1 cellular context compared by ENCODE assay signal in the genomic region with DNA sequence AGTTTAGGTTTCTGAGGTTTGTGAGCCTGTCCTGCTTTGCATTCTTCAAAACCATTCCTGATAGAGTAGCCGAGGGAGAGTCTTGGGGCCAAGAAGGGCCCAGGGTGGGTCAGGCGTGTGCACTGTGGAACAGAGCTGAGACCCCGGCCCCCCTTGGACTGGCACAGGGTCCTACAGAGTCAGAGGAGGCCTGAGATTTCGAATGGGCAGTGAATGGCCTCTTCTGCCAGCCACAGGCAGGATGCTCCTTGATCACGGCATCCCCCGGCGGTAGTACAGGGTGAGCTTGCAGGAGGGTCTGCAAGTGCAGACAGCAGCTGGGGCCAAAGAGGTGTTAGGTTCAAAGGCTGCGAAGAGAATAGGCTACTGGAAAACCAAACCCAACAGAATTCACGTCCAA.
TF ChIP-seq lines count a peak whose summit lies in the region.

No MANE protein-coding gene starts in this region.

TF ChIP-seq in HepG2, 621 proteins besides CTCF, POLR2A, EP300 and RAD21:
- no peak for TF ChIP-seq ZSCAN25 (CRISPR knock-in tag; IDR thresholded peaks at IDR 0.05)
- no peak for TF ChIP-seq ZMYM3 (CRISPR knock-in tag; IDR thresholded peaks at IDR 0.05)
- no peak for TF ChIP-seq TRIM22 (IDR thresholded peaks at IDR 0.05)
- TF ChIP-seq, protein P1, sequence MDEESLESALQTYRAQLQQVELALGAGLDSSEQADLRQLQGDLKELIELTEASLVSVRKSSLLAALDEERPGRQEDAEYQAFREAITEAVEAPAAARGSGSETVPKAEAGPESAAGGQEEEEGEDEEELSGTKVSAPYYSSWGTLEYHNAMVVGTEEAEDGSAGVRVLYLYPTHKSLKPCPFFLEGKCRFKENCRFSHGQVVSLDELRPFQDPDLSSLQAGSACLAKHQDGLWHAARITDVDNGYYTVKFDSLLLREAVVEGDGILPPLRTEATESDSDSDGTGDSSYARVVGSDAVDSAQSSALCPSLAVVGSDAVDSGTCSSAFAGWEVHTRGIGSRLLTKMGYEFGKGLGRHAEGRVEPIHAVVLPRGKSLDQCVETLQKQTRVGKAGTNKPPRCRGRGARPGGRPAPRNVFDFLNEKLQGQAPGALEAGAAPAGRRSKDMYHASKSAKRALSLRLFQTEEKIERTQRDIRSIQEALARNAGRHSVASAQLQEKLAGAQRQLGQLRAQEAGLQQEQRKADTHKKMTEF (CRISPR knock-in tag; IDR thresholded peaks at IDR 0.05) = no peak
- TF ChIP-seq KLF9 (CRISPR knock-in tag; IDR thresholded peaks at IDR 0.05; ENCODE audit: low read depth) = no peak
- TF ChIP-seq NFIC (IDR thresholded peaks at IDR 0.05; ENCODE audit: low read length) = no peak
- no peak for TF ChIP-seq SNRNP70 (IDR thresholded peaks at IDR 0.05; ENCODE audit: low read depth, low read length)
- TF ChIP-seq SRF (IDR thresholded peaks at IDR 0.05; ENCODE audit: low read depth, low read length) = no peak
- TF ChIP-seq NFYC (CRISPR knock-in tag; IDR thresholded peaks at IDR 0.05) = no peak
- TF ChIP-seq, protein P2, sequence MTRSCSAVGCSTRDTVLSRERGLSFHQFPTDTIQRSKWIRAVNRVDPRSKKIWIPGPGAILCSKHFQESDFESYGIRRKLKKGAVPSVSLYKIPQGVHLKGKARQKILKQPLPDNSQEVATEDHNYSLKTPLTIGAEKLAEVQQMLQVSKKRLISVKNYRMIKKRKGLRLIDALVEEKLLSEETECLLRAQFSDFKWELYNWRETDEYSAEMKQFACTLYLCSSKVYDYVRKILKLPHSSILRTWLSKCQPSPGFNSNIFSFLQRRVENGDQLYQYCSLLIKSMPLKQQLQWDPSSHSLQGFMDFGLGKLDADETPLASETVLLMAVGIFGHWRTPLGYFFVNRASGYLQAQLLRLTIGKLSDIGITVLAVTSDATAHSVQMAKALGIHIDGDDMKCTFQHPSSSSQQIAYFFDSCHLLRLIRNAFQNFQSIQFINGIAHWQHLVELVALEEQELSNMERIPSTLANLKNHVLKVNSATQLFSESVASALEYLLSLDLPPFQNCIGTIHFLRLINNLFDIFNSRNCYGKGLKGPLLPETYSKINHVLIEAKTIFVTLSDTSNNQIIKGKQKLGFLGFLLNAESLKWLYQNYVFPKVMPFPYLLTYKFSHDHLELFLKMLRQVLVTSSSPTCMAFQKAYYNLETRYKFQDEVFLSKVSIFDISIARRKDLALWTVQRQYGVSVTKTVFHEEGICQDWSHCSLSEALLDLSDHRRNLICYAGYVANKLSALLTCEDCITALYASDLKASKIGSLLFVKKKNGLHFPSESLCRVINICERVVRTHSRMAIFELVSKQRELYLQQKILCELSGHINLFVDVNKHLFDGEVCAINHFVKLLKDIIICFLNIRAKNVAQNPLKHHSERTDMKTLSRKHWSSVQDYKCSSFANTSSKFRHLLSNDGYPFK (CRISPR knock-in tag; IDR thresholded peaks at IDR 0.05; ENCODE audit: borderline replicate concordance) = no peak
- no peak for TF ChIP-seq FOXP1 (IDR thresholded peaks at IDR 0.05)
- TF ChIP-seq FOXP1 (CRISPR knock-in tag; IDR thresholded peaks at IDR 0.05) = no peak
